In the genomic region with DNA sequence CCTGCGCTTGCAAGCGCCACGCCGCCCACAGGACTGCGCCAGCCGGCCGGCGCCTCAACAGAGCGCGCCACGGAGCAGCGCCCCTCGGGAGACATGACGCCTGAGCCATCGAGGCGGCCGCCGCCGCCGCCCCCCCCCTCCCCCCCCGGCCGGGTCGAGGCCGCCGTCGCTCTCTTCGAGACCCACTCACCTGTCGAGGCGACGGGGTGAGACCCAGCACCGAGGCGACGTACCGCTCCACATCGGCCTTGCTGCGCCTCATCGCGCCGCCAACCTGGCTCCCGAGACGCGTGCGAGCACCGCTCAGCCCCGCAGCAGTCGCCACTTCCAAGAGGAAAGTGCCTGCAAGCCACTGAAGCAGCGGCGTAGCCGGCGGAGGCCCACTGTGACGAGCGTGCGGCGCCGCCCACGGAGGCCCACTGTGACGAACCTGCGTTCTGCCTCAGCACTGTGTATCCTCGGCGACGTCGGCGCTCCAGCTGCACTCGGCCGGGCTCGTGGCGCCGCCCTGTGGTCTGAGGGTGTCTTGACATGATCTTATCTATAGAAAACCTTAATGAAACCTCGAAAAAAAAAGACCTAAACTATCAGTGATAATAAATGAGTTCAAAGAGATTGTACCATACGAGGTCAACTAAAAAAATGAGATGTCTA, we compare ENCODE assay signal across 8 cellular contexts. TPM values are rescaled to one million over a fixed set of nuclear protein-coding genes. Genes with fewer than 3 reads are reported as not detected.
DNase-seq lines count a peak whose midpoint lies in the region; ATAC-seq, FAIRE-seq and TF ChIP-seq lines count a peak whose summit lies in the region.
"Not testable (repeated sequence)": the region's sequence is repeated elsewhere in the genome, so short reads cannot be mapped to it uniquely, and the experiment has no call there.

Gene RGPD6, minus strand, starts transcription at position 460 of the 654 bp plus-strand sequence. Its CDS starts 198 bp downstream, at position 262.

- not testable (repeated sequence) for H3K27me3 ChIP-seq in fibroblast of lung (ENCODE audit: control insufficient read depth, insufficient read depth, low read length)

- not testable (repeated sequence) for H3K9me3 Mint-ChIP-seq in mesothelial cell of epicardium

- ATAC-seq in GM21390 (IDR thresholded peaks at IDR 0.05; ENCODE audit: unreplicated experiment) (peak; percentile 97), HG02943 (IDR thresholded peaks at IDR 0.05; ENCODE audit: low read depth, unreplicated experiment) (peak; percentile 95)
- peak; percentile 100 for ATAC-seq in stimulated activated naive CD8-positive, alpha-beta T cell treated with anti-CD3 and anti-CD28 coated beads, Interleukin-15, Interleukin-2, amounts not matched to agents 100 U/mL and 50 U/mL, for 24 hours

- H3K4me1 Mint-ChIP-seq in mesothelial cell of epicardium, result not testable (repeated sequence)

- H3K4me3 ChIP-seq in fibroblast of lung (replicated peaks in 1 of 4; ENCODE audit: control extremely low read depth in 1 of 4, insufficient read depth in 1 of 4, low read depth in 3 of 4, low read length in 4 of 4), result not testable (repeated sequence)

- not testable (repeated sequence) for H4K20me1 ChIP-seq in fibroblast of lung (ENCODE audit: control insufficient read depth, extremely low read depth, insufficient read depth, low read length)

- not testable (repeated sequence) for H3K4me3 Mint-ChIP-seq in mesothelial cell of epicardium

- H3K27ac ChIP-seq in fibroblast of lung (ENCODE audit: insufficient read depth, low read length), result not testable (repeated sequence)

- TF ChIP-seq CTCF in fibroblast of lung (conservative IDR thresholded peaks at IDR 0.05 in 1 of 2, IDR thresholded peaks at IDR 0.05 in 1 of 2; ENCODE audit: low read depth in 1 of 2, low read length in 2 of 2); mesothelial cell of epicardium (IDR thresholded peaks at IDR 0.05; ENCODE audit: unreplicated experiment): not testable (repeated sequence)

- H3K9ac ChIP-seq in fibroblast of lung (ENCODE audit: insufficient read depth, low read length), result not testable (repeated sequence)

- H2AFZ ChIP-seq in fibroblast of lung (ENCODE audit: low read length), result not testable (repeated sequence)

- not testable (repeated sequence) for H3K36me3 Mint-ChIP-seq in mesothelial cell of epicardium

- H3K36me3 ChIP-seq in fibroblast of lung (ENCODE audit: control insufficient read depth, insufficient read depth, low read length), result not testable (repeated sequence)

- not testable (repeated sequence) for TF ChIP-seq POLR2A in GM12892 (IDR thresholded peaks at IDR 0.05; ENCODE audit: low read depth, low read length)

- not testable (repeated sequence) for H3K4me1 ChIP-seq in fibroblast of lung (ENCODE audit: control insufficient read depth, extremely low read depth, insufficient read depth, low read length)

- FAIRE-seq in GM12892 (lab: Jason Lieb, UNC), result peak; percentile 93

- H3K27ac Mint-ChIP-seq in mesothelial cell of epicardium, result not testable (repeated sequence)

- not testable (repeated sequence) for DNase-seq in GM12892 (ENCODE audit: insufficient read length); HT1080 (ENCODE audit: low read depth); fibroblast of lung (ENCODE audit: low read depth in 2 of 2); mesothelial cell of epicardium (ENCODE audit: low spot score in 2 of 2, unreplicated experiment in 2 of 2); stimulated activated naive CD8-positive, alpha-beta T cell treated with anti-CD3 and anti-CD28 coated beads, Interleukin-15, Interleukin-2, amounts not matched to agents 100 U/mL and 50 U/mL, for 24 hours
- peak; percentile 1 for DNase-seq in activated naive CD4-positive, alpha-beta T cell treated with Interleukin-2 at 50 U/mL for 16 hours

- not testable (repeated sequence) for H3K4me2 ChIP-seq in fibroblast of lung (ENCODE audit: extremely low read depth, insufficient read depth, low read length)

- H3K79me2 ChIP-seq in fibroblast of lung (ENCODE audit: control insufficient read depth, insufficient read depth, low read length), result not testable (repeated sequence)

- not testable (repeated sequence) for H3K27me3 Mint-ChIP-seq in mesothelial cell of epicardium (ENCODE audit: low read depth)

- H3K9me3 ChIP-seq in fibroblast of lung (ENCODE audit: control insufficient read depth, insufficient read depth, low read depth, low read length), result not testable (repeated sequence)

RNA-seq across cellular contexts. Expression of gene RGPD6, which starts in this region (rescaled TPM):
- 18.8 TPM for polyA plus RNA-seq in GM12892 (2012; ENCODE audit: missing spikeins)
- total RNA-seq in HT1080 (2014; rRNA removed; shearing (Covaris generic)), result 9.8 and 14.7 TPM in 2 replicates
- polyA plus RNA-seq in HT1080 (2015; cell fraction: cytosol; rRNA removed), result 5.2 and 8.8 TPM in 2 replicates
- 35.8 and 39.2 TPM in 2 replicates for polyA plus RNA-seq in HT1080 (2015; cell fraction: nucleus; rRNA removed)
- total RNA-seq in fibroblast of lung, result 22.6 and 23.6 TPM in 2 replicates
- 9.5 and 10.5 TPM in 2 replicates for polyA plus RNA-seq in fibroblast of lung
- polyA plus RNA-seq in fibroblast of lung (2012), result 3.9 and 5.6 TPM in 2 replicates
- 0.37 and 1.6 TPM in 2 replicates for polyA minus RNA-seq in fibroblast of lung (ENCODE audit: low replicate concordance)
- 18.4 to 34.9 TPM (median 24.7 TPM) in 3 replicates for total RNA-seq in mesothelial cell of epicardium
